In genomic region chr9:110802416-110803035, GRCh38 we compare ENCODE assay signal across 13 cellular contexts.
A peak's percentile ranks its signal among the peaks of the same experiment; 100 is the strongest.
DNase-seq lines count a peak whose midpoint lies in the region; ATAC-seq, FAIRE-seq and TF ChIP-seq lines count a peak whose summit lies in the region.
"Had no signal": no experiment of that assay in that cellular context is flagged by ENCODE, and none has a peak within 500 bp of the region (broad histone marks: within the 10 kb centered on the region; RNA-seq: fewer than 3 reads in every experiment).

No MANE protein-coding gene starts in this region.

- FAIRE-seq in GM12892 (lab: Jason Lieb, UNC) = peak; percentile 46

- H3K36me3 Mint-ChIP-seq in natural killer cell = peaks cover under 1% of the 10 kb centered on the region

- DNase-seq in GM12892 (ENCODE audit: insufficient read length) = no peak
- peak; percentile 56 for DNase-seq in RPMI7951 (ENCODE audit: low read depth)
- peak; percentile 43 for DNase-seq in fibroblast of villous mesenchyme (ENCODE audit: low read depth)
- no peak for DNase-seq in sciatic nerve (ENCODE audit: low spot score)
- no peak for DNase-seq in NCI-H2029 (lab: John Stamatoyannopoulos, UW)
- DNase-seq in natural killer cell = no peak
- DNase-seq: activated B cell treated with CpG ODN at 0.5 μM for 24 hours; activated T-cell treated with anti-CD3 and anti-CD28 coated beads, Interleukin-2, amount 50 U/mL, for 24 hours; KBM-7; mammary epithelial cell had no signal

- no peaks in the 10 kb centered on the region for H3K27me3 Mint-ChIP-seq in natural killer cell (ENCODE audit: low read depth in 2 of 2)
- H3K27me3 Mint-ChIP-seq: activated B cell treated with CpG ODN at 0.5 μM for 24 hours; activated T-cell treated with anti-CD3 and anti-CD28 coated beads, Interleukin-2, amount 50 U/mL, for 24 hours had no signal

- TF ChIP-seq CTCF in fibroblast of villous mesenchyme (IDR thresholded peaks at IDR 0.05; ENCODE audit: insufficient read depth, low read depth, low read length) (no peak), natural killer cell (IDR thresholded peaks at IDR 0.05) (no peak)

- H3K4me3 ChIP-seq in fibroblast of villous mesenchyme (ENCODE audit: low read depth, low read length) = no peak overlapping the region
- H3K4me3 ChIP-seq: cardiac muscle cell had no signal

- H3K4me3 Mint-ChIP-seq in natural killer cell = no peak overlapping the region
- H3K4me3 Mint-ChIP-seq: activated B cell treated with CpG ODN at 0.5 μM for 24 hours; activated T-cell treated with anti-CD3 and anti-CD28 coated beads, Interleukin-2, amount 50 U/mL, for 24 hours had no signal

- intact Hi-C loops in sciatic nerve (cut with DNase I) (no loop called here), natural killer cell (cut with micrococcal nuclease) (no loop called here)

- no peak for TF ChIP-seq POLR2A in GM12892 (IDR thresholded peaks at IDR 0.05; ENCODE audit: low read depth, low read length)

- peak; percentile 84 for ATAC-seq in sciatic nerve
- ATAC-seq in natural killer cell = no peak
- no peak for ATAC-seq in GM21723 (IDR thresholded peaks at IDR 0.05; ENCODE audit: unreplicated experiment)
- no peak for ATAC-seq in HG02981 (IDR thresholded peaks at IDR 0.05; ENCODE audit: unreplicated experiment)

- H3K27ac Mint-ChIP-seq in natural killer cell = no peak overlapping the region
- H3K27ac Mint-ChIP-seq: activated B cell treated with CpG ODN at 0.5 μM for 24 hours; activated T-cell treated with anti-CD3 and anti-CD28 coated beads, Interleukin-2, amount 50 U/mL, for 24 hours had no signal

- no peaks in the 10 kb centered on the region for H3K4me1 Mint-ChIP-seq in natural killer cell
- H3K4me1 Mint-ChIP-seq: activated B cell treated with CpG ODN at 0.5 μM for 24 hours had no signal

- peaks cover 3 to 7% of the 10 kb centered on the region in 2 donors for H3K9me3 Mint-ChIP-seq in natural killer cell
- H3K9me3 Mint-ChIP-seq: activated B cell treated with CpG ODN at 0.5 μM for 24 hours; activated T-cell treated with anti-CD3 and anti-CD28 coated beads, Interleukin-2, amount 50 U/mL, for 24 hours had no signal

Comparison
In these comparisons a context has a peak if more than half of its experiments do, and no peak if none do; other contexts are left out.
1. DNase-seq: peak in RPMI7951 (single experiment) and fibroblast of villous mesenchyme (single experiment); none in GM12892 (single experiment), sciatic nerve (single experiment), NCI-H2029 (single experiment) and natural killer cell (single experiment).